In genomic region chr11:122757201-122757600, GRCh38 we compare ENCODE assay signal across 15 cellular contexts.
DNase-seq lines count a peak whose midpoint lies in the region; ATAC-seq and TF ChIP-seq lines count a peak whose summit lies in the region.
"Had no signal": no experiment of that assay in that cellular context is flagged by ENCODE, and none has a peak within 500 bp of the region (broad histone marks: within the 10 kb centered on the region; RNA-seq: fewer than 3 reads in every experiment).

No MANE protein-coding gene starts in this region.

- peak overlapping the region; percentile 58 for H2AFZ ChIP-seq in SU-DHL-6 (ENCODE audit: low read depth, low read length, severe bottlenecking)
- H2AFZ ChIP-seq in GM23338 = no peak overlapping the region
- H2AFZ ChIP-seq: GM23248 had no signal

- no peak for DNase-seq in activated naive CD8-positive, alpha-beta T cell treated with anti-CD3 and anti-CD28 coated beads for 36 hours
- no peak for DNase-seq in HL-60 (ENCODE audit: low read depth in 1 of 2, low spot score in 1 of 2)
- DNase-seq in omental fat pad (ENCODE audit: low spot score) = no peak
- DNase-seq in GM23338 (ENCODE audit: low spot score) = no peak
- DNase-seq: CD4-positive, alpha-beta memory T cell; DMS79; EL; GM23248; H7; IMR-90 had no signal

- H3K9me3 Mint-ChIP-seq in activated naive CD8-positive, alpha-beta T cell (ENCODE audit: low read depth) = no peaks in the 10 kb centered on the region
- no peaks in the 10 kb centered on the region for H3K9me3 Mint-ChIP-seq in activated naive CD8-positive, alpha-beta T cell treated with anti-CD3 and anti-CD28 coated beads for 36 hours
- no peaks in the 10 kb centered on the region; the same call in 2 of the 3 replicates for H3K9me3 Mint-ChIP-seq in GM23338
- H3K9me3 Mint-ChIP-seq: CD4-positive, alpha-beta memory T cell had no signal

- no peak overlapping the region for H3K9ac ChIP-seq in SU-DHL-6 (ENCODE audit: low read length)
- H3K9ac ChIP-seq: GM23248 had no signal

- H3K4me3 Mint-ChIP-seq in activated naive CD8-positive, alpha-beta T cell = no peak overlapping the region
- no peak overlapping the region for H3K4me3 Mint-ChIP-seq in activated naive CD8-positive, alpha-beta T cell treated with anti-CD3 and anti-CD28 coated beads for 36 hours
- H3K4me3 Mint-ChIP-seq in GM23338 = no peak overlapping the region
- H3K4me3 Mint-ChIP-seq: CD4-positive, alpha-beta memory T cell had no signal

- H3K9me2 ChIP-seq in SU-DHL-6 (replicated peaks; ENCODE audit: insufficient read depth, low read length) = no peaks in the 10 kb centered on the region
- no peaks in the 10 kb centered on the region for H3K9me2 ChIP-seq in GM23338 (ENCODE audit: insufficient read depth)

- H3K4me2 ChIP-seq in SU-DHL-6 (ENCODE audit: low read depth, low read length, poor library complexity, severe bottlenecking) = no peak overlapping the region
- H3K4me2 ChIP-seq in GM23338 = no peak overlapping the region

- no peaks in the 10 kb centered on the region for H3K9me3 ChIP-seq in SU-DHL-6 (ENCODE audit: insufficient read depth, low read length)

- H3K27me3 ChIP-seq in HL-60 (ENCODE audit: insufficient read depth, poor library complexity, severe bottlenecking) (no peaks in the 10 kb centered on the region), SU-DHL-6 (ENCODE audit: low read length) (no peaks in the 10 kb centered on the region), GM23338 (ENCODE audit: insufficient read depth) (no peaks in the 10 kb centered on the region)

- H3K79me2 ChIP-seq in SU-DHL-6 (ENCODE audit: insufficient read depth, low read length) = no peaks in the 10 kb centered on the region
- H3K79me2 ChIP-seq in GM23338 (replicated peaks; ENCODE audit: insufficient read depth) = no peaks in the 10 kb centered on the region

- H3K4me1 ChIP-seq in GM23338 (ENCODE audit: insufficient read depth) = no peaks in the 10 kb centered on the region

- no peaks in the 10 kb centered on the region for H3K27me3 Mint-ChIP-seq in activated naive CD8-positive, alpha-beta T cell
- H3K27me3 Mint-ChIP-seq in activated naive CD8-positive, alpha-beta T cell treated with anti-CD3 and anti-CD28 coated beads for 36 hours = no peaks in the 10 kb centered on the region
- peaks cover 7% of the 10 kb centered on the region for H3K27me3 Mint-ChIP-seq in GM23338 (ENCODE audit: insufficient read depth, low read depth, poor library complexity)
- H3K27me3 Mint-ChIP-seq: CD4-positive, alpha-beta memory T cell had no signal

- H3K36me3 ChIP-seq in SU-DHL-6 (ENCODE audit: low read length) (no peaks in the 10 kb centered on the region), GM23338 (ENCODE audit: insufficient read depth) (no peaks in the 10 kb centered on the region)

- ATAC-seq in GM18505 (IDR thresholded peaks at IDR 0.05; ENCODE audit: unreplicated experiment) (no peak), omental fat pad (ENCODE audit: low FRiP score) (no peak), GM23338 (no peak), SK-N-SH treated with all-trans-retinoic acid at 6 μM for 48 hours (no peak)

- no peak for TF ChIP-seq POLR2A in GM18505 (IDR thresholded peaks at IDR 0.05; ENCODE audit: borderline replicate concordance, extremely low read depth, insufficient read depth, insufficient read length)

- no peak for TF ChIP-seq CTCF in HL-60 (IDR thresholded peaks at IDR 0.05; ENCODE audit: insufficient read depth, low read length)
- TF ChIP-seq CTCF in SU-DHL-6 (IDR thresholded peaks at IDR 0.05; ENCODE audit: insufficient read depth, low read length, poor library complexity, severe bottlenecking) = no peak
- TF ChIP-seq CTCF in omental fat pad (IDR thresholded peaks at IDR 0.05) = no peak
- no peak for TF ChIP-seq CTCF in GM23338 (conservative IDR thresholded peaks at IDR 0.05; ENCODE audit: low read depth in 2 of 2)

- H3K4me3 ChIP-seq in HL-60 (replicated peaks; ENCODE audit: insufficient read depth, low read length) (no peak overlapping the region), SU-DHL-6 (ENCODE audit: insufficient read depth, low read length, poor library complexity, severe bottlenecking) (no peak overlapping the region), GM23338 (no peak overlapping the region)
- H3K4me3 ChIP-seq: GM23248 had no signal

- peaks cover 52% of the 10 kb centered on the region for H3K4me1 Mint-ChIP-seq in activated naive CD8-positive, alpha-beta T cell (ENCODE audit: low read depth)
- peaks cover 46% of the 10 kb centered on the region for H3K4me1 Mint-ChIP-seq in activated naive CD8-positive, alpha-beta T cell treated with anti-CD3 and anti-CD28 coated beads for 36 hours
- H3K4me1 Mint-ChIP-seq in GM23338 = peaks cover 6% of the 10 kb centered on the region

- H4K20me1 ChIP-seq in SU-DHL-6 (ENCODE audit: low read depth, low read length) = no peaks in the 10 kb centered on the region
- H4K20me1 ChIP-seq in GM23338 (replicated peaks; ENCODE audit: insufficient read depth) = no peaks in the 10 kb centered on the region; the same call in 1 of the 2 replicates

- H3K27ac ChIP-seq in HL-60 (replicated peaks) (peak overlapping the region; percentile 73; the same call in 1 of the 2 replicates), SU-DHL-6 (ENCODE audit: low read depth, low read length) (no peak overlapping the region), GM23338 (ENCODE audit: low read depth) (no peak overlapping the region)
- H3K27ac ChIP-seq: 22Rv1, GM23248 had no signal

- no peaks in the 10 kb centered on the region for H3F3A ChIP-seq in SU-DHL-6 (ENCODE audit: insufficient read depth)
- no peaks in the 10 kb centered on the region for H3F3A ChIP-seq in GM23338 (replicated peaks; ENCODE audit: low read depth)

- peak overlapping the region; percentile 6 for H3K27ac Mint-ChIP-seq in activated naive CD8-positive, alpha-beta T cell
- no peak overlapping the region for H3K27ac Mint-ChIP-seq in activated naive CD8-positive, alpha-beta T cell treated with anti-CD3 and anti-CD28 coated beads for 36 hours
- H3K27ac Mint-ChIP-seq in GM23338 = no peak overlapping the region

- peaks cover 4% of the 10 kb centered on the region for H3K36me3 Mint-ChIP-seq in activated naive CD8-positive, alpha-beta T cell
- no peaks in the 10 kb centered on the region for H3K36me3 Mint-ChIP-seq in activated naive CD8-positive, alpha-beta T cell treated with anti-CD3 and anti-CD28 coated beads for 36 hours
- H3K36me3 Mint-ChIP-seq in GM23338 (ENCODE audit: low read depth) = no peaks in the 10 kb centered on the region
- H3K36me3 Mint-ChIP-seq: CD4-positive, alpha-beta memory T cell had no signal

TF ChIP-seq in SK-N-SH treated with all-trans-retinoic acid at 6 μM for 48 hours, 23 proteins besides CTCF, POLR2A, EP300 and RAD21:
- TF ChIP-seq ZNF70 (CRISPR knock-in tag; IDR thresholded peaks at IDR 0.05) (no peak), ZNF8 (CRISPR knock-in tag; IDR thresholded peaks at IDR 0.05) (no peak), OSR1 (CRISPR knock-in tag; IDR thresholded peaks at IDR 0.05) (no peak), ZC3H10 (CRISPR knock-in tag; IDR thresholded peaks at IDR 0.05) (no peak), CSDC2 (CRISPR knock-in tag; IDR thresholded peaks at IDR 0.05) (no peak), TCF4 (CRISPR knock-in tag; IDR thresholded peaks at IDR 0.05; ENCODE audit: borderline replicate concordance) (no peak), ZNF565 (CRISPR knock-in tag; conservative IDR thresholded peaks at IDR 0.05; ENCODE audit: low read depth) (no peak)
